10 cellular contexts compared by ENCODE assay signal in genomic region chr11:28146123-28146751, GRCh38. TPM values are rescaled to one million over a fixed set of nuclear protein-coding genes. Genes with fewer than 3 reads are reported as not detected.
DNase-seq lines count a peak whose midpoint lies in the region; ATAC-seq, FAIRE-seq and TF ChIP-seq lines count a peak whose summit lies in the region.
"Had no signal": no experiment of that assay in that cellular context is flagged by ENCODE, and none has a peak within 500 bp of the region (broad histone marks: within the 10 kb centered on the region; RNA-seq: fewer than 3 reads in every experiment).

No MANE protein-coding gene starts in this region.

- no peaks in the 10 kb centered on the region for H3K9me3 ChIP-seq in GM12878 (replicated peaks; ENCODE audit: control insufficient read depth, insufficient read depth, low read length)

- H2AFZ ChIP-seq in GM12878 (ENCODE audit: control insufficient read depth, low read depth, low read length) = no peak overlapping the region

- no peaks in the 10 kb centered on the region for H3K4me1 ChIP-seq in GM12878 (ENCODE audit: control insufficient read depth, insufficient read depth, low read length)

- H3K4me3 ChIP-seq in AG10803 (ENCODE audit: low read length) (no peak overlapping the region), GM12878 (no peak overlapping the region)

- SMC1A ChIA-PET in GM12878 (lab: Charles Lee; ENCODE audit: uncharacterized antibody, unreplicated experiment) = interaction anchor here (1.3 to 1.5 kb wide), 2 partner anchors 62 to 139 kb away, joined by 3 read pairs; no protein-coding TSS in a partner anchor

- POLR2A ChIA-PET in GM12878 (lab: Charles Lee) = no interaction called here

- ATAC-seq in GM12878 (peak; percentile 44; the same call in 2 of the 3 replicates), GM18873 (IDR thresholded peaks at IDR 0.05; ENCODE audit: low FRiP score, unreplicated experiment) (no peak), HG02588 (IDR thresholded peaks at IDR 0.05; ENCODE audit: unreplicated experiment) (no peak)

- DNase-seq in AG10803 (ENCODE audit: low read depth) (peak; percentile 88), GM12878 (ENCODE audit: low read depth, low spot score) (no peak), kidney glomerular epithelial cell (lab: John Stamatoyannopoulos, UW) (peak; percentile 83), NCI-H2081 (lab: John Stamatoyannopoulos, UW) (no peak), chondrocyte (ENCODE audit: low spot score) (no peak)
- DNase-seq: DMS79 treated with DMSO at 0.1 percent for 48 hours, NCI-H2029 treated with DMSO at 0.1 percent for 48 hours had no signal

- no peaks in the 10 kb centered on the region for H3K79me2 ChIP-seq in GM12878 (ENCODE audit: control insufficient read depth, insufficient read depth, low read length)

- TF ChIP-seq CTCF in AG10803 (conservative IDR thresholded peaks at IDR 0.05; ENCODE audit: low read length) = no peak
- TF ChIP-seq CTCF in GM12878 (IDR thresholded peaks at IDR 0.05 in 2 of 3, conservative IDR thresholded peaks at IDR 0.05 in 1 of 3; ENCODE audit: control insufficient read depth in 2 of 3, extremely low read depth in 1 of 3, insufficient read depth in 1 of 3, low read depth in 3 of 3, low read length in 3 of 3) = no peak
- no peak for TF ChIP-seq CTCF in chondrocyte (IDR thresholded peaks at IDR 0.05)

- no peak for TF ChIP-seq POLR2A in GM12878 (IDR thresholded peaks at IDR 0.05; ENCODE audit: low read depth, low read length)

- no peak overlapping the region for H3K4me2 ChIP-seq in GM12878 (ENCODE audit: control insufficient read depth, insufficient read depth)

- H3K27ac Mint-ChIP-seq in chondrocyte (ENCODE audit: unreplicated experiment) = no peak overlapping the region

- no peak overlapping the region for H3K4me3 Mint-ChIP-seq in chondrocyte (ENCODE audit: unreplicated experiment)

- BruUV-seq in GM12878 (replicated peaks; lab: Mats Ljungman, UMichigan) = no TSS peak

- no peak for FAIRE-seq in GM12878 (lab: Jason Lieb, UNC)

- in situ Hi-C loops in GM12878 (cut with MboI) = no loop called here

- WGBS in GM12878 (ENCODE audit: insufficient coverage, insufficient replicate concordance, low lambda C conversion rate, missing lambda C conversion rate) = 73% methylated on average over 2 of the region's 2 CpGs

- H3K36me3 ChIP-seq in GM12878 (ENCODE audit: control insufficient read depth in 2 of 2, insufficient read depth in 2 of 2, low read length in 1 of 2) = no peaks in the 10 kb centered on the region

- H3K4me1 Mint-ChIP-seq in chondrocyte (ENCODE audit: low read depth) = peaks cover 8% of the 10 kb centered on the region

- H3K27me3 ChIP-seq in GM12878 (replicated peaks in 1 of 2; ENCODE audit: control insufficient read depth in 2 of 2, insufficient read depth in 2 of 2, low read length in 1 of 2) = no peaks in the 10 kb centered on the region

- CTCF ChIA-PET in GM12878 (lab: Yijun Ruan, JAX) = no interaction called here

- RAD21 ChIA-PET in GM12878 (lab: Charles Lee; ENCODE audit: unreplicated experiment) = no interaction called here

- TF ChIP-seq EP300 in Ishikawa (IDR thresholded peaks at IDR 0.05; ENCODE audit: borderline replicate concordance) (peak; percentile 37; the same call in 1 of the 2 replicates), GM12878 (IDR thresholded peaks at IDR 0.05; ENCODE audit: borderline replicate concordance in 1 of 2, control insufficient read depth in 1 of 2, low read depth in 2 of 2, low read length in 2 of 2) (no peak)

- no peaks in the 10 kb centered on the region for H4K20me1 ChIP-seq in GM12878 (ENCODE audit: control insufficient read depth, insufficient read depth)

- TF ChIP-seq RAD21 in Ishikawa (IDR thresholded peaks at IDR 0.05; ENCODE audit: low read depth) (no peak), GM12878 (IDR thresholded peaks at IDR 0.05; ENCODE audit: insufficient read depth, low read depth, low read length) (no peak)

- H3K9ac ChIP-seq in GM12878 (ENCODE audit: control insufficient read depth, insufficient read depth, low read length) = no peak overlapping the region

- no peaks in the 10 kb centered on the region for H3K9me3 Mint-ChIP-seq in chondrocyte (ENCODE audit: low read depth)

- peaks cover 1% of the 10 kb centered on the region for H3K36me3 Mint-ChIP-seq in chondrocyte (ENCODE audit: low read depth)

- H3K27ac ChIP-seq in GM12878 (ENCODE audit: control insufficient read depth, insufficient read depth) = no peak overlapping the region

- no peaks in the 10 kb centered on the region for H3K27me3 Mint-ChIP-seq in chondrocyte (ENCODE audit: low read depth)

- intact Hi-C loops in GM12878 (cut with micrococcal nuclease; ENCODE audit: unreplicated experiment) = no loop called here

TF ChIP-seq in Ishikawa, 13 proteins besides CTCF, POLR2A, EP300 and RAD21 (continues in another document):
- TF ChIP-seq EGR1 (IDR thresholded peaks at IDR 0.05) (no peak), CEBPB (IDR thresholded peaks at IDR 0.05) (0 out of 2 replicates have a peak, but pooled peaks have one; percentile 17), CREB1 (IDR thresholded peaks at IDR 0.05; ENCODE audit: low read depth) (no peak), NFIC (IDR thresholded peaks at IDR 0.05) (peak; percentile 27; the same call in 1 of the 2 replicates)

TF ChIP-seq in GM12878, 131 proteins besides CTCF, POLR2A, EP300 and RAD21:
- no peak for TF ChIP-seq RAD51 (IDR thresholded peaks at IDR 0.05)
- no peak for TF ChIP-seq NRF1 (conservative IDR thresholded peaks at IDR 0.05; ENCODE audit: low read depth, low read length)
- TF ChIP-seq POLR2AphosphoS2 (IDR thresholded peaks at IDR 0.05; ENCODE audit: low read depth, low read length) = no peak

RNA-seq across cellular contexts. Expression of gene METTL15, which starts 38.0 kb away (rescaled TPM):
- 127 and 131 TPM in 2 replicates for total RNA-seq in GM12878 (2013; cell fraction: nucleolus; rRNA removed)
- total RNA-seq in GM12878 (2014; rRNA removed) (14.1 and 14.7 TPM in 2 replicates), GM12878 (2014; rRNA removed; fragmentation: Illumina TruSeq; extraction: Trizol) (14.9 and 16.1 TPM in 2 replicates), GM12878 (2021) (12.3 and 12.5 TPM in 2 replicates), chondrocyte (10.3 to 12.8 TPM (median 10.3 TPM) in 3 replicates)
- 3.7 TPM for polyA plus RNA-seq in GM12878 (2011; ENCODE audit: low read depth)
- polyA plus RNA-seq in GM12878 (2011; rRNA removed) (16.9 and 23.9 TPM in 2 replicates), GM12878 (2014; fragmentation: Illumina TruSeq; extraction: Trizol) (9.5 and 11.3 TPM in 2 replicates), GM12878 (2014; fragmentation: Nextera tagmentation; extraction: Ambion mirVana) (10 to 100 TPM; 10.5 to 15.1 TPM), GM12878 (2014; rRNA removed) (7.9 and 8.5 TPM in 2 replicates), GM12878 (2016; fragmentation: Nextera tagmentation; extraction: Ambion mirVana) (10 to 100 TPM; 14.7 to 15.4 TPM)
- polyA plus RNA-seq in GM12878 (2011; cell fraction: cytosol; rRNA removed) = 9.7 and 11.2 TPM in 2 replicates
- 14.6 and 15.9 TPM in 2 replicates for polyA plus RNA-seq in GM12878 (2011; cell fraction: nucleus; rRNA removed)
- polyA plus RNA-seq in GM12878 (2012) = 6.1 and 9.0 TPM in 2 replicates
- 40.6 and 46.1 TPM in 2 replicates for polyA minus RNA-seq in GM12878 (2011; rRNA and poly(A)+ RNA removed)
- 4.8 and 11.2 TPM in 2 replicates for polyA minus RNA-seq in GM12878 (2011; cell fraction: cytosol; rRNA and poly(A)+ RNA removed)
- 48.7 and 66.7 TPM in 2 replicates for polyA minus RNA-seq in GM12878 (2011; cell fraction: nucleus; rRNA and poly(A)+ RNA removed)

RNA-seq across cellular contexts. Expression of gene KIF18A, which starts 38.3 kb away (rescaled TPM):
- total RNA-seq in GM12878 (2013; cell fraction: nucleolus; rRNA removed) = 64.5 and 75.8 TPM in 2 replicates
- 18.4 and 24.6 TPM in 2 replicates for total RNA-seq in GM12878 (2014; rRNA removed)
- 31.5 and 31.6 TPM in 2 replicates for total RNA-seq in GM12878 (2014; rRNA removed; fragmentation: Illumina TruSeq; extraction: Trizol)
- 18.1 and 19.4 TPM in 2 replicates for total RNA-seq in GM12878 (2021)
- polyA plus RNA-seq in GM12878 (2011; ENCODE audit: low read depth) = 3.8 TPM
- 21.5 and 35.0 TPM in 2 replicates for polyA plus RNA-seq in GM12878 (2011; rRNA removed)
- 6.0 and 6.8 TPM in 2 replicates for polyA plus RNA-seq in GM12878 (2011; cell fraction: cytosol; rRNA removed)
- 16.7 and 20.7 TPM in 2 replicates for polyA plus RNA-seq in GM12878 (2011; cell fraction: nucleus; rRNA removed)
- 4.7 and 7.7 TPM in 2 replicates for polyA plus RNA-seq in GM12878 (2012)
- 22.5 and 28.0 TPM in 2 replicates for polyA plus RNA-seq in GM12878 (2014; fragmentation: Illumina TruSeq; extraction: Trizol)
- polyA plus RNA-seq in GM12878 (2014; fragmentation: Nextera tagmentation; extraction: Ambion mirVana) = 10 to 100 TPM; 11.5 to 14.9 TPM
- polyA plus RNA-seq in GM12878 (2014; rRNA removed) = 9.5 and 11.2 TPM in 2 replicates
- 10 to 100 TPM; 21.4 to 27.4 TPM for polyA plus RNA-seq in GM12878 (2016; fragmentation: Nextera tagmentation; extraction: Ambion mirVana)
- polyA minus RNA-seq in GM12878 (2011; rRNA and poly(A)+ RNA removed) = 26.3 and 42.3 TPM in 2 replicates
- polyA minus RNA-seq in GM12878 (2011; cell fraction: cytosol; rRNA and poly(A)+ RNA removed) = 11.9 and 14.3 TPM in 2 replicates
- polyA minus RNA-seq in GM12878 (2011; cell fraction: nucleus; rRNA and poly(A)+ RNA removed) = 57.2 and 89.0 TPM in 2 replicates
- 2.6 to 3.0 TPM (median 2.9 TPM) in 3 replicates for total RNA-seq in chondrocyte

Comparison
In these comparisons a context has a peak if more than half of its experiments do, and no peak if none do; other contexts are left out.
1. DNase-seq: peak in AG10803 (single experiment) and kidney glomerular epithelial cell (single experiment); none in GM12878 (single experiment), NCI-H2081 (0 of 2) and chondrocyte (single experiment).